ENCODE assay signal across 10 cellular contexts in genomic region chr14:79278286-79278797, GRCh38.
A peak's percentile ranks its signal among the peaks of the same experiment; 100 is the strongest.
DNase-seq lines count a peak whose midpoint lies in the region; ATAC-seq, FAIRE-seq and TF ChIP-seq lines count a peak whose summit lies in the region.
"Had no signal": no experiment of that assay in that cellular context is flagged by ENCODE, and none has a peak within 500 bp of the region (broad histone marks: within the 10 kb centered on the region; RNA-seq: fewer than 3 reads in every experiment).

No MANE protein-coding gene starts in this region.

- TF ChIP-seq EP300 in A549 (IDR thresholded peaks at IDR 0.05): no peak

- H3K36me3 Mint-ChIP-seq in activated naive CD4-positive, alpha-beta T cell treated with anti-CD3 and anti-CD28 coated beads, Interleukin-2, amount 50 U/mL, for 72 hours: peaks cover 21 to 24% of the 10 kb centered on the region in 2 donors

- H3K36me3 ChIP-seq in SJCRH30 (no peaks in the 10 kb centered on the region), neuron (ENCODE audit: insufficient read depth, low read length) (no peaks in the 10 kb centered on the region)
- H3K36me3 ChIP-seq: BLaER1 had no signal

- H3K27me3 ChIP-seq in SJCRH30 (no peaks in the 10 kb centered on the region), neuron (ENCODE audit: insufficient read depth, low read length) (peaks cover 32% of the 10 kb centered on the region)
- H3K27me3 ChIP-seq: BLaER1 had no signal

- H3K4me1 ChIP-seq in A549 (peaks cover 6% of the 10 kb centered on the region; the same call in 2 of the 3 replicates), SJCRH30 (no peaks in the 10 kb centered on the region), neuron (ENCODE audit: insufficient read depth, low read length) (peaks cover 20% of the 10 kb centered on the region)
- H3K4me1 ChIP-seq: BLaER1 had no signal

- CTCF ChIA-PET in A549 (lab: Yijun Ruan, JAX): no interaction called here

- TF ChIP-seq CTCF in A549 (IDR thresholded peaks at IDR 0.05): no peak
- no peak for TF ChIP-seq CTCF in fibroblast of pulmonary artery (IDR thresholded peaks at IDR 0.05; ENCODE audit: low read length, missing control alignments)

- H3K9me3 ChIP-seq in A549: no peaks in the 10 kb centered on the region
- H3K9me3 ChIP-seq in SJCRH30 (replicated peaks): no peaks in the 10 kb centered on the region
- no peaks in the 10 kb centered on the region for H3K9me3 ChIP-seq in neuron (ENCODE audit: low read length)

- DNase-seq in A549 (ENCODE audit: low read depth in 1 of 2, low spot score in 1 of 2) (no peak), SJCRH30 (no peak), fibroblast of pulmonary artery (ENCODE audit: low read depth) (no peak), NAMALWA (ENCODE audit: low spot score) (no peak), NCI-H510A (lab: John Stamatoyannopoulos, UW) (no peak)
- DNase-seq in activated naive CD4-positive, alpha-beta T cell treated with anti-CD3 and anti-CD28 coated beads, Interleukin-2, amount 50 U/mL, for 72 hours (ENCODE audit: low spot score in 2 of 2): no peak
- DNase-seq: stimulated activated CD8-positive, alpha-beta memory T cell treated with anti-CD3 and anti-CD28 coated beads, Interleukin-4, amount 100 ng/mL, for 48 hours had no signal

- H3K4me2 ChIP-seq in A549: peak overlapping the region; percentile 99
- H3K4me2 ChIP-seq: BLaER1 had no signal

- 11% methylated on average over 18 of the region's 18 CpGs for WGBS in A549 (ENCODE audit: missing lambda C conversion rate)

- no peak overlapping the region for H3K27ac Mint-ChIP-seq in activated naive CD4-positive, alpha-beta T cell treated with anti-CD3 and anti-CD28 coated beads, Interleukin-2, amount 50 U/mL, for 72 hours

- peak overlapping the region; percentile 21 to 80; a peak in 4 of 6 replicates for H3K27ac ChIP-seq in A549
- H3K27ac ChIP-seq in SJCRH30: no peak overlapping the region
- H3K27ac ChIP-seq: BLaER1 had no signal

- POLR2A ChIA-PET in A549 (lab: Yijun Ruan, JAX): no interaction called here

- TF ChIP-seq RAD21 in A549 (conservative IDR thresholded peaks at IDR 0.05 in 1 of 2, IDR thresholded peaks at IDR 0.05 in 1 of 2): no peak

- TF ChIP-seq POLR2A in A549 (IDR thresholded peaks at IDR 0.05; ENCODE audit: low read length): no peak

- no peak for FAIRE-seq in A549 (lab: Jason Lieb, UNC)

- H3K4me3 ChIP-seq in A549 (peak overlapping the region; percentile 59), SJCRH30 (peak overlapping the region; percentile 51), fibroblast of pulmonary artery (replicated peaks; ENCODE audit: low read depth, low read length) (peak overlapping the region; percentile 64), neuron (ENCODE audit: low read length) (peak overlapping the region; percentile 66)
- H3K4me3 ChIP-seq: BLaER1 had no signal

- H3K9me3 Mint-ChIP-seq in activated naive CD4-positive, alpha-beta T cell treated with anti-CD3 and anti-CD28 coated beads, Interleukin-2, amount 50 U/mL, for 72 hours: peaks cover 8 to 9% of the 10 kb centered on the region in 2 donors

- ATAC-seq in A549: peak; percentile 9 to 23; a peak in 5 of 6 replicates
- no peak for ATAC-seq in activated naive CD4-positive, alpha-beta T cell treated with anti-CD3 and anti-CD28 coated beads, Interleukin-2, amount 50 U/mL, for 72 hours
- ATAC-seq in HG02973 (IDR thresholded peaks at IDR 0.05; ENCODE audit: unreplicated experiment): no peak

- H2AFZ ChIP-seq in neuron (ENCODE audit: low read depth, low read length): peak overlapping the region; percentile 64

TF ChIP-seq in A549, 52 proteins besides CTCF, POLR2A, EP300 and RAD21:
- TF ChIP-seq HOXA7 (CRISPR knock-in tag; IDR thresholded peaks at IDR 0.05) (no peak), EHF (CRISPR knock-in tag; IDR thresholded peaks at IDR 0.05) (no peak), FOSL2 (IDR thresholded peaks at IDR 0.05) (no peak), FOSL2 (CRISPR knock-in tag; IDR thresholded peaks at IDR 0.05) (no peak), SMC3 (IDR thresholded peaks at IDR 0.05) (no peak), PHF8 (IDR thresholded peaks at IDR 0.05; ENCODE audit: borderline replicate concordance, low read depth) (no peak), POLR2AphosphoS2 (conservative IDR thresholded peaks at IDR 0.05; ENCODE audit: low read length) (no peak), KDM5A (IDR thresholded peaks at IDR 0.05) (no peak), BCL3 (IDR thresholded peaks at IDR 0.05) (no peak), RARB (CRISPR knock-in tag; IDR thresholded peaks at IDR 0.05) (no peak)
TF ChIP-seq in A549: peak in this region for 0.

Comparison
In these comparisons a context has a peak if more than half of its experiments do, and no peak if none do; other contexts are left out.
1. ATAC-seq: peak in A549 (2 of 2); none in activated naive CD4-positive, alpha-beta T cell treated with anti-CD3 and anti-CD28 coated beads, Interleukin-2, amount 50 U/mL, for 72 hours (0 of 2) and HG02973 (single experiment).
2. Peak in every context shown above with its lines, with median percentiles within 50 percentile points of each other: H3K4me3 ChIP-seq.